11 cellular contexts compared by ENCODE assay signal in genomic region chr5:132828846-132829494, GRCh38. TPM values are rescaled to one million over a fixed set of nuclear protein-coding genes. Genes with fewer than 3 reads are reported as not detected.
A peak's percentile ranks its signal among the peaks of the same experiment; 100 is the strongest.
DNase-seq lines count a peak whose midpoint lies in the region; ATAC-seq and TF ChIP-seq lines count a peak whose summit lies in the region.
"Had no signal": no experiment of that assay in that cellular context is flagged by ENCODE, and none has a peak within 500 bp of the region (broad histone marks: within the 10 kb centered on the region; RNA-seq: fewer than 3 reads in every experiment).

No MANE protein-coding gene starts in this region.

- TF ChIP-seq CTCF in BJ (IDR thresholded peaks at IDR 0.05; ENCODE audit: insufficient read depth, low read depth, low read length) (no peak), LNCaP clone FGC (IDR thresholded peaks at IDR 0.05; ENCODE audit: control insufficient read depth, extremely low read depth, insufficient read depth) (no peak), choroid plexus epithelial cell (conservative IDR thresholded peaks at IDR 0.05; ENCODE audit: low read depth, low read length) (no peak)

- CTCF ChIA-PET in BJ (lab: Yijun Ruan, JAX): interaction anchor here (0.6 to 9.4 kb wide), 19 partner anchors 9 to 442 kb away, joined by 3 to 111 read pairs (median 5); partner anchors contain the start of genes GDF9 and UQCRQ

- H3K9me3 Mint-ChIP-seq in naive thymus-derived CD8-positive, alpha-beta T cell: no peaks in the 10 kb centered on the region

- H3K27me3 Mint-ChIP-seq in naive thymus-derived CD8-positive, alpha-beta T cell: peaks cover 24 to 71% (median 40%) of the 10 kb centered on the region in 5 donors

- no peak for ATAC-seq in naive thymus-derived CD8-positive, alpha-beta T cell
- ATAC-seq in HG02610 (IDR thresholded peaks at IDR 0.05; ENCODE audit: unreplicated experiment): no peak

- POLR2A ChIA-PET in BJ (lab: Charles Lee): no interaction called here
- POLR2A ChIA-PET in naive thymus-derived CD8-positive, alpha-beta T cell (lab: Charles Lee): interaction anchor here (0.8 to 1.0 kb wide), 2 partner anchors 10 to 15 kb away, joined by 3 to 4 read pairs; no protein-coding TSS in a partner anchor

- peak overlapping the region; percentile 63 to 89 (median 82) for H3K4me3 Mint-ChIP-seq in naive thymus-derived CD8-positive, alpha-beta T cell

- H3K4me1 Mint-ChIP-seq in naive thymus-derived CD8-positive, alpha-beta T cell: peaks cover 5 to 23% (median 15%) of the 10 kb centered on the region in 4 donors

- no peaks in the 10 kb centered on the region for H3K27me3 ChIP-seq in BJ (ENCODE audit: control insufficient read depth, insufficient read depth, low read length)

- peak overlapping the region in 1 of 10 donors; percentile 56 for H3K27ac Mint-ChIP-seq in naive thymus-derived CD8-positive, alpha-beta T cell

- H3K36me3 Mint-ChIP-seq in naive thymus-derived CD8-positive, alpha-beta T cell: no peaks in the 10 kb centered on the region

- peaks cover 6% of the 10 kb centered on the region for H3K36me3 ChIP-seq in BJ (ENCODE audit: control insufficient read depth, insufficient read depth, low read length)
- H3K36me3 ChIP-seq: neutrophil had no signal

- DNase-seq in BJ (ENCODE audit: low read depth) (no peak), LNCaP clone FGC (ENCODE audit: low read depth) (no peak), choroid plexus epithelial cell (ENCODE audit: low read depth) (no peak), SIG-M5 (lab: John Stamatoyannopoulos, UW) (no peak), AML-193 (lab: John Stamatoyannopoulos, UW) (no peak), GF-D8 (lab: John Stamatoyannopoulos, UW) (no peak)
- DNase-seq in naive thymus-derived CD8-positive, alpha-beta T cell: no peak
- DNase-seq: activated CD4-positive, alpha-beta T cell treated with anti-CD3 and anti-CD28 coated beads for 4 hours had no signal

- peak overlapping the region; percentile 58 for H3K4me3 ChIP-seq in BJ (ENCODE audit: low read depth, low read length)
- peak overlapping the region; percentile 67 for H3K4me3 ChIP-seq in LNCaP clone FGC (ENCODE audit: low read depth, low read length)
- H3K4me3 ChIP-seq in choroid plexus epithelial cell (ENCODE audit: low read depth, low read length): peak overlapping the region; percentile 70

RNA-seq across cellular contexts. Expression of gene SHROOM1, which starts 1.5 kb away (rescaled TPM):
- 6.4 and 8.5 TPM in 2 replicates for polyA plus RNA-seq in BJ (2011; rRNA removed)
- 2.9 and 5.0 TPM in 2 replicates for polyA minus RNA-seq in BJ (2011; rRNA and poly(A)+ RNA removed)
- total RNA-seq in naive thymus-derived CD8-positive, alpha-beta T cell: not detected
- polyA plus RNA-seq in naive thymus-derived CD8-positive, alpha-beta T cell: not detected

RNA-seq across cellular contexts. Expression of gene SOWAHA, which starts 15.9 kb away (rescaled TPM):
- 0.02 TPM in 1 of 2 replicates, not detected in the other for polyA plus RNA-seq in BJ (2011; rRNA removed)
- not detected in 2 replicates for polyA minus RNA-seq in BJ (2011; rRNA and poly(A)+ RNA removed)
- total RNA-seq in naive thymus-derived CD8-positive, alpha-beta T cell: not detected
- polyA plus RNA-seq in naive thymus-derived CD8-positive, alpha-beta T cell: not detected
- total RNA-seq: NCI-H460 had no signal

RNA-seq across cellular contexts. Expression of gene GDF9, which starts 37.3 kb away (rescaled TPM):
- polyA plus RNA-seq in BJ (2011; rRNA removed): 0.15 and 0.20 TPM in 2 replicates
- not detected in 2 replicates for polyA minus RNA-seq in BJ (2011; rRNA and poly(A)+ RNA removed)
- total RNA-seq in naive thymus-derived CD8-positive, alpha-beta T cell: 1 to 10 TPM; 1.2 to 1.7 TPM
- under 1 TPM in 2 of 3 donors, not detected in 1; 0.30 to 0.45 TPM for polyA plus RNA-seq in naive thymus-derived CD8-positive, alpha-beta T cell

RNA-seq across cellular contexts. Expression of gene UQCRQ, which starts 37.5 kb away (rescaled TPM):
- polyA plus RNA-seq in BJ (2011; rRNA removed): 289 and 292 TPM in 2 replicates
- polyA minus RNA-seq in BJ (2011; rRNA and poly(A)+ RNA removed): 15.9 and 27.1 TPM in 2 replicates
- total RNA-seq in naive thymus-derived CD8-positive, alpha-beta T cell: 100 to 1,000 TPM; 101 to 114 TPM
- polyA plus RNA-seq in naive thymus-derived CD8-positive, alpha-beta T cell: 100 to 1,000 TPM; 594 to 702 (median 638) TPM

RNA-seq across cellular contexts. Expression of gene LEAP2, which starts 44.5 kb away (rescaled TPM):
- 0.31 and 0.70 TPM in 2 replicates for polyA plus RNA-seq in BJ (2011; rRNA removed)
- 0.51 TPM in 1 of 2 replicates, not detected in the other for polyA minus RNA-seq in BJ (2011; rRNA and poly(A)+ RNA removed)
- total RNA-seq in naive thymus-derived CD8-positive, alpha-beta T cell: 1 to 10 TPM; 4.7 to 6.8 TPM
- 1 to 10 TPM in 1 of 3 donors, under 1 TPM in 2; 0.64 to 2.1 (median 0.77) TPM for polyA plus RNA-seq in naive thymus-derived CD8-positive, alpha-beta T cell
